In the genomic region with DNA sequence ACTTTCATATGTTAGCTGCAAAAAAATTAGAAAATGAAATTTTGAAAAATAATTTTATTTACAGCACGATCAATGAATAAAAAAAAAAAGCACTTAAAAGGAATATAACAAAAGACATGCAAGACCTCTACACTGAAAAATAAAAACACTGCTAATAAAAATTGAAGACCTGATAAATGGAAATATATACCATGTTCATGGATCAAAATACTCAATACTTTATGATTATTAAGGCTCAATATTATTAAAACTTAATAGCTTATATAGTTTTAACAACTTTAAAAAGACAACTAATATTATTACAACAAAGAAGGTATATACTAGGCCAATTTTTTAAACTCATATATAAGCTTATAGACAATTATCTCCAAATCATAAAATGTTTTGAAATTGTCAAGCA, we compare ENCODE assay signal across 20 cellular contexts.
DNase-seq lines count a peak whose midpoint lies in the region; ATAC-seq, FAIRE-seq and TF ChIP-seq lines count a peak whose summit lies in the region.
"Had no signal": no experiment of that assay in that cellular context is flagged by ENCODE, and none has a peak within 500 bp of the region (broad histone marks: within the 10 kb centered on the region; RNA-seq: fewer than 3 reads in every experiment).

No MANE protein-coding gene starts in this region.

- H3K27ac Mint-ChIP-seq in progenitor cell of endocrine pancreas, result no peak overlapping the region
- H3K27ac Mint-ChIP-seq: CD4-positive, alpha-beta memory T cell; GM23338; H9; HFFc6 had no signal

- no peaks in the 10 kb centered on the region for H3K9me3 Mint-ChIP-seq in progenitor cell of endocrine pancreas (ENCODE audit: low read depth)
- H3K9me3 Mint-ChIP-seq: GM23338 had no signal

- no peak for TF ChIP-seq CTCF in progenitor cell of endocrine pancreas (IDR thresholded peaks at IDR 0.05; ENCODE audit: unreplicated experiment)

- H3K36me3 Mint-ChIP-seq in progenitor cell of endocrine pancreas (ENCODE audit: insufficient read depth), result peaks cover 1% of the 10 kb centered on the region
- H3K36me3 Mint-ChIP-seq: CD4-positive, alpha-beta memory T cell had no signal

- H3K4me1 Mint-ChIP-seq in progenitor cell of endocrine pancreas (ENCODE audit: low read depth), result peaks cover 2% of the 10 kb centered on the region
- H3K4me1 Mint-ChIP-seq: CD4-positive, alpha-beta memory T cell had no signal

- FAIRE-seq in G401.6 (lab: Jason Lieb, UNC), result peak; percentile 46
- FAIRE-seq in colon (lab: Jason Lieb, UNC), result peak; percentile 73
- peak; percentile 9 for FAIRE-seq in islet of Langerhans (lab: Jason Lieb, UNC)
- FAIRE-seq: GM12892, GM19239 had no signal

- ATAC-seq in GM21447 (IDR thresholded peaks at IDR 0.05; ENCODE audit: unreplicated experiment), result no peak
- ATAC-seq: GM23338, HCT116 had no signal

- H3K27me3 Mint-ChIP-seq in progenitor cell of endocrine pancreas, result no peaks in the 10 kb centered on the region
- H3K27me3 Mint-ChIP-seq: CD4-positive, alpha-beta memory T cell had no signal

- no peak for DNase-seq in SW480 (ENCODE audit: low spot score)
- DNase-seq in T-helper 9 cell, result no peak
- DNase-seq in progenitor cell of endocrine pancreas (ENCODE audit: low spot score, unreplicated experiment), result no peak
- DNase-seq: 8988T; C1 segment of cervical spinal cord; Calu3; CD4-positive, alpha-beta memory T cell; COR-L47; DMS53; DMS79 treated with DMSO at 0.1 percent for 48 hours; H9; HFFc6 had no signal

- H3K4me3 Mint-ChIP-seq in progenitor cell of endocrine pancreas (ENCODE audit: low read depth), result no peak overlapping the region
- H3K4me3 Mint-ChIP-seq: CD4-positive, alpha-beta memory T cell; GM23338; H9; HFFc6 had no signal
